ENCODE assay signal across 26 cellular contexts in the genomic region with DNA sequence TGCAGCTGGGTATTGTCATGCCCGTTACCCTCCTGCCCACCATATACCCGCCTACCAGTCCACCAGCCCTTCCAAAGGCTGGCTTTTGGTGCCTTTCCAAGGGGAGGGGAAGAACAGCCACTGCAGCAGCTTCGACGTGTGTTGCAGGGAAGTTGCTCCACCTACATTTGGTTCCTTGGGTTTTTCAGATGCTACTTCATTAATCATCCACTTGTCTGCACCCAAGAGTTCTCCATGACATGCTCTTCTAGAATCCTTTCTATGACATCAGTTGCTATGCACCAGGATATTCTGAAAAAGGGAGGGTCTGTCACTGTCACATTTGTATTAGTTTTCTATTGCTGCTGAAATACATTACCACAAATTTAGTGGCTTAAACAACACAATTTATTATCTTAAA. TPM values are rescaled to one million over a fixed set of nuclear protein-coding genes. Genes with fewer than 3 reads are reported as not detected.
"Had no signal": no experiment of that assay in that cellular context is flagged by ENCODE, and none has a peak within 500 bp of the region (broad histone marks: within the 10 kb centered on the region; RNA-seq: fewer than 3 reads in every experiment).

A gene with protein sequence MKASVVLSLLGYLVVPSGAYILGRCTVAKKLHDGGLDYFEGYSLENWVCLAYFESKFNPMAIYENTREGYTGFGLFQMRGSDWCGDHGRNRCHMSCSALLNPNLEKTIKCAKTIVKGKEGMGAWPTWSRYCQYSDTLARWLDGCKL (minus strand): TSS at position 249 of the 400 bp plus-strand sequence. CDS start 3,359 bp downstream, outside the sequence.

- H3K36me3 ChIP-seq: SJSA1 had no signal

- DNase-seq: Karpas-422, KG1, MM.1S, MV-4-11, NCI-H1048, NCI-H1105, NCI-H1417, NCI-H1436 treated with DMSO at 0.1 percent for 48 hours, NCI-H1694, NCI-H187 treated with DMSO at 0.1 percent for 48 hours, NCI-H2029 treated with DMSO at 0.1 percent for 48 hours, NCI-H2171, NCI-H226, NCI-H446, NCI-H510A, NCI-H524 treated with DMSO at 0.1 percent for 48 hours, NCI-H69, NCI-H774, Right ventricle myocardium superior, RPMI8226, SIG-M5 had no signal

- H3K27ac ChIP-seq: SJSA1, SK-N-MC had no signal

- FAIRE-seq: RCC 7860 had no signal

- H3K9me3 ChIP-seq: SJSA1 had no signal

- H3K27me3 ChIP-seq: SJSA1 had no signal

- H3K4me1 ChIP-seq: SJSA1 had no signal

- H3K4me3 ChIP-seq: SJSA1, SK-N-MC had no signal

RNA-seq across cellular contexts. Expression of the gene that starts here (rescaled TPM):
- total RNA-seq: HT-29, M059J, Right ventricle myocardium superior, SJSA1 had no signal
